ENCODE assay signal across 8 cellular contexts in the genomic region with DNA sequence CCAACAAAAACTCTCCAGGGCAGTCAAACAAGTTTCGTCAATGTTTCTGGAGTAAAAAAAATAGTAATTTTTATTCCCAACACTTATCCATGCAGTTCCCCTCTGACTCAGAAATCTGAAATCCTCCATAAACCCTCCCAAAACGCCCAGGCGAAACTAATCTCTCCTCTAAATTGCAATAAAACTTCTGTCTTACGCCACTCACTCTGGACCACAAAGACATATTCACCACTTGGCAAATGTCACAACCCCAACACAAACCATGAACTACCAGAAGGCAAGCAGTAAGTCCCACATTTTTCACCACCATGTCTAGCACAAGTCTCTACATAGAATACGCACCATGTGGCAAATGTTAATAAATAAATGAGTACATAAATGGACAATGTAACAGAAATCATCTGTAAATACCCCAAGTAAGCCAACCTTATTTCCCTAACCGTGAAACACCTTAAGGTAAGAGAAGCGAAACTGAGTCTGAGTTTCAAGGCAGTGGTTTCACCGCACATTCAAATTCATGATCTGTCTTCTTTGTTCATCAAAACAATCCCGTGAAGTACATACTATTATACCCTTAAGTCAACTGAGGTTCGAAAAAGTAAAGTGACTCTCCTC. TPM values are rescaled to one million over a fixed set of nuclear protein-coding genes. Genes with fewer than 3 reads are reported as not detected.
A peak's percentile ranks its signal among the peaks of the same experiment; 100 is the strongest.
DNase-seq lines count a peak whose midpoint lies in the region; ATAC-seq and TF ChIP-seq lines count a peak whose summit lies in the region.

No MANE protein-coding gene starts in this region.

- DNase-seq in CD14-positive monocyte (ENCODE audit: low spot score), result no peak
- no peak for DNase-seq in activated B cell treated with CpG ODN at 0.5 μM for 24 hours
- DNase-seq in mesothelial cell of epicardium (ENCODE audit: low spot score in 2 of 2, unreplicated experiment in 2 of 2), result no peak
- DNase-seq in kidney tubule cell (ENCODE audit: low spot score), result no peak
- DNase-seq in thyroid gland, result no peak
- DNase-seq in NCI-H128 (lab: John Stamatoyannopoulos, UW; ENCODE audit: unreplicated experiment), result no peak

- H3K36me3 ChIP-seq in thyroid gland, result no peaks in the 10 kb centered on the region

- H3K27me3 Mint-ChIP-seq in CD14-positive monocyte (ENCODE audit: low read depth in 3 of 3), result peaks cover 3 to 6% (median 5%) of the 10 kb centered on the region in 3 donors
- no peaks in the 10 kb centered on the region for H3K27me3 Mint-ChIP-seq in activated B cell treated with CpG ODN at 0.5 μM for 24 hours
- H3K27me3 Mint-ChIP-seq in mesothelial cell of epicardium (ENCODE audit: low read depth), result no peaks in the 10 kb centered on the region

- H3K9me3 Mint-ChIP-seq in CD14-positive monocyte, result peaks cover 0 to 2% (median 0%) of the 10 kb centered on the region in 7 donors
- H3K9me3 Mint-ChIP-seq in activated B cell treated with CpG ODN at 0.5 μM for 24 hours, result no peaks in the 10 kb centered on the region
- H3K9me3 Mint-ChIP-seq in mesothelial cell of epicardium, result no peaks in the 10 kb centered on the region

- H3K27me3 ChIP-seq in thyroid gland, result no peaks in the 10 kb centered on the region

- H3K4me1 ChIP-seq in thyroid gland, result peaks cover 8 to 18% of the 10 kb centered on the region in 2 donors

- no peak overlapping the region for H3K4me3 ChIP-seq in thyroid gland (replicated peaks in 1 of 3)

- WGBS in thyroid gland, 2 donors, result 80 to 83% methylated on average over 10 of the region's 10 CpGs

- H3K4me1 Mint-ChIP-seq in CD14-positive monocyte (peaks cover 42% of the 10 kb centered on the region), activated B cell treated with CpG ODN at 0.5 μM for 24 hours (peaks cover 34% of the 10 kb centered on the region), mesothelial cell of epicardium (peaks cover 43% of the 10 kb centered on the region)

- no peak for TF ChIP-seq POLR2A in thyroid gland (IDR thresholded peaks at IDR 0.05)

- TF ChIP-seq CTCF in CD14-positive monocyte (IDR thresholded peaks at IDR 0.05), result no peak
- no peak for TF ChIP-seq CTCF in activated B cell treated with CpG ODN at 0.5 μM for 24 hours (IDR thresholded peaks at IDR 0.05)
- no peak for TF ChIP-seq CTCF in mesothelial cell of epicardium (IDR thresholded peaks at IDR 0.05; ENCODE audit: unreplicated experiment)
- TF ChIP-seq CTCF in thyroid gland (IDR thresholded peaks at IDR 0.05), result no peak

- H3K27ac ChIP-seq in thyroid gland, result no peak overlapping the region

- POLR2A ChIA-PET in activated B cell treated with CpG ODN at 0.5 μM for 24 hours (lab: Charles Lee), result interaction anchor here (3.0 kb wide), 1 partner anchor 902 kb away, joined by 19 read pairs; a partner anchor contains a TSS

- CTCF ChIA-PET in activated B cell treated with CpG ODN at 0.5 μM for 24 hours (lab: Charles Lee), result no interaction called here

- H3K4me3 Mint-ChIP-seq in CD14-positive monocyte (peak overlapping the region in 1 of 2 donors; percentile 97), activated B cell treated with CpG ODN at 0.5 μM for 24 hours (peak overlapping the region; percentile 97), mesothelial cell of epicardium (peak overlapping the region; percentile 97)

- H3K27ac Mint-ChIP-seq in CD14-positive monocyte (peak overlapping the region in 5 of 7 donors; percentile 3 to 97 (median 93)), activated B cell treated with CpG ODN at 0.5 μM for 24 hours (peak overlapping the region; percentile 87), mesothelial cell of epicardium (peak overlapping the region; percentile 99)

- ATAC-seq in GM19043 (IDR thresholded peaks at IDR 0.05; ENCODE audit: low read depth, unreplicated experiment) (peak; percentile 29), HG03175 (IDR thresholded peaks at IDR 0.05; ENCODE audit: unreplicated experiment) (peak; percentile 26), activated B cell treated with CpG ODN at 0.5 μM for 24 hours (ENCODE audit: low read depth) (no peak)

- H3K36me3 Mint-ChIP-seq in CD14-positive monocyte (peaks cover 19 to 23% of the 10 kb centered on the region in 2 donors), activated B cell treated with CpG ODN at 0.5 μM for 24 hours (ENCODE audit: low read depth) (peaks cover 6% of the 10 kb centered on the region), mesothelial cell of epicardium (peaks cover 3% of the 10 kb centered on the region)

- no peaks in the 10 kb centered on the region for H3K9me3 ChIP-seq in thyroid gland

- intact Hi-C loops in CD14-positive monocyte (cut with micrococcal nuclease) (loop anchor here in 1 of 2 donors (10.0 kb wide), 1 partner anchor 106 kb away; a partner anchor contains a TSS), activated B cell treated with CpG ODN at 0.5 μM for 24 hours (cut with micrococcal nuclease) (no loop called here), thyroid gland (cut with DNase I) (no loop called here)

RNA-seq across cellular contexts. Expression of a gene that starts 1.6 kb away (rescaled TPM):
- 10 to 100 TPM; 64.8 to 79.6 TPM for polyA plus RNA-seq in CD14-positive monocyte
- total RNA-seq in activated B cell treated with CpG ODN at 0.5 μM for 24 hours, result 31.8 and 34.2 TPM in 2 replicates
- 76.1 to 81.5 TPM (median 78.5 TPM) in 3 replicates for total RNA-seq in mesothelial cell of epicardium
- 10 to 100 TPM; 22.7 to 35.3 (median 29.6) TPM for total RNA-seq in thyroid gland
